Comparison of ENCODE assay signal across 8 cellular contexts in the genomic region with DNA sequence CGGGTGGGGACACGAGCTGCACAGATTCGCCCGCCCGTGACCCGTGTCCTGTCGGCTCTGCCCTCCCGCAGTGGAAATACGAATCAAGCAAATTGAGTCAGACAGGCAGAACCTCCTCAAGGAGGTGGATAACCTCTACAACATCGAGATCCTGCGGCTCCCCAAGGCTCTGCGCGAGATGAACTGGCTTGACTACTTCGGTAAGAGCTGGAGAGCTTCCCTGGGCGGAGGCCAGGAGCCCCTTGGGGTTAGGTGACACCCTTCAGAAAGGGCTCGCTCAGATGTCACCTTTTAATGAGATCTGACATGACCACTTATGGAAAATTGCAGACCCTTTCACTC. TPM values are rescaled to one million over a fixed set of nuclear protein-coding genes. Genes with fewer than 3 reads are reported as not detected.
A peak's percentile ranks its signal among the peaks of the same experiment; 100 is the strongest.
DNase-seq lines count a peak whose midpoint lies in the region; ATAC-seq and TF ChIP-seq lines count a peak whose summit lies in the region.

No MANE protein-coding gene starts in this region.

- H3K27ac ChIP-seq in SK-N-SH (ENCODE audit: low read depth in 2 of 2, low read length in 1 of 2) (peak overlapping the region; percentile 20 to 53; a peak in 1 of 4 replicates), WERI-Rb-1 (peak overlapping the region; percentile 97)

- no peak for TF ChIP-seq RAD21 in SK-N-SH (IDR thresholded peaks at IDR 0.05; ENCODE audit: low read length)

- peaks cover 89% of the 10 kb centered on the region for H3K79me2 ChIP-seq in SK-N-SH (ENCODE audit: insufficient read depth)

- 1% methylated on average over 13 of the region's 16 CpGs for WGBS in SK-N-SH (ENCODE audit: low lambda C conversion rate)

- no peak for TF ChIP-seq EP300 in SK-N-SH (IDR thresholded peaks at IDR 0.05; ENCODE audit: borderline replicate concordance in 1 of 2, low read depth in 1 of 2, low read length in 1 of 2)

- H3K4me3 ChIP-seq in SK-N-SH (ENCODE audit: low read depth in 2 of 2, low read length in 1 of 2) (peak overlapping the region; percentile 88 to 98), WERI-Rb-1 (ENCODE audit: low read depth, low read length) (peak overlapping the region; percentile 95), iPS-15b (ENCODE audit: low read depth, low read length) (peak overlapping the region; percentile 96)

- POLR2A ChIA-PET in SK-N-SH (lab: Yijun Ruan, JAX) = interaction anchor here (1.5 kb wide), 1 partner anchor 73 kb away, joined by 5 read pairs; a partner anchor contains a TSS

- H3K27me3 ChIP-seq in SK-N-SH (ENCODE audit: insufficient read depth) (no peaks in the 10 kb centered on the region), WERI-Rb-1 (ENCODE audit: insufficient read depth, low read depth, severe bottlenecking) (no peaks in the 10 kb centered on the region), iPS-15b (ENCODE audit: control insufficient read depth, insufficient read depth, low read length) (peaks cover 4% of the 10 kb centered on the region)

- no peaks in the 10 kb centered on the region; the same call in 1 of the 2 replicates for H4K20me1 ChIP-seq in SK-N-SH (ENCODE audit: insufficient read depth)

- H3K9me3 ChIP-seq in SK-N-SH (no peaks in the 10 kb centered on the region), WERI-Rb-1 (ENCODE audit: severe bottlenecking) (no peaks in the 10 kb centered on the region), iPS-15b (ENCODE audit: control insufficient read depth, insufficient read depth, low read length) (no peaks in the 10 kb centered on the region)

- no peaks in the 10 kb centered on the region for H3K9me2 ChIP-seq in SK-N-SH

- H3F3A ChIP-seq in SK-N-SH (replicated peaks; ENCODE audit: insufficient read depth) = no peaks in the 10 kb centered on the region

- H3K4me1 ChIP-seq in SK-N-SH (ENCODE audit: control insufficient read depth in 1 of 2, insufficient read depth in 2 of 2, low read depth in 1 of 2, low read length in 1 of 2) = peaks cover 16 to 20% of the 10 kb centered on the region in 2 experiments; a peak in 2 of 4 replicates
- H3K4me1 ChIP-seq in iPS-15b (ENCODE audit: control insufficient read depth, insufficient read depth, low read length) = peaks cover 4% of the 10 kb centered on the region

- CTCF ChIA-PET in SK-N-SH (lab: Yijun Ruan, JAX) = interaction anchor here (0.7 to 4.9 kb wide), 4 partner anchors 10 to 179 kb away, joined by 3 to 33 read pairs (median 11); a partner anchor contains a TSS

- peak overlapping the region; percentile 87 for H3K4me2 ChIP-seq in SK-N-SH

- H3K36me3 ChIP-seq in SK-N-SH (replicated peaks in 1 of 2; ENCODE audit: control insufficient read depth in 1 of 2, insufficient read depth in 2 of 2, low read length in 1 of 2) (peaks cover 27 to 30% of the 10 kb centered on the region in 2 experiments), WERI-Rb-1 (peaks cover 57% of the 10 kb centered on the region), iPS-15b (ENCODE audit: control insufficient read depth, insufficient read depth, low read length) (no peaks in the 10 kb centered on the region)

- TF ChIP-seq CTCF in SK-N-SH (IDR thresholded peaks at IDR 0.05) (no peak), WERI-Rb-1 (IDR thresholded peaks at IDR 0.05; ENCODE audit: low read depth, low read length) (no peak)

- peak overlapping the region; percentile 97 for H2AFZ ChIP-seq in SK-N-SH (ENCODE audit: low read depth)

- no peak for DNase-seq in SK-N-SH
- DNase-seq in WERI-Rb-1 = no peak
- peak; percentile 31 for DNase-seq in stimulated activated naive CD8-positive, alpha-beta T cell treated with anti-CD3 and anti-CD28 coated beads, Interleukin-15, Interleukin-2, amounts not matched to agents 100 U/mL and 50 U/mL, for 24 hours
- DNase-seq in hepatic stellate cell (ENCODE audit: low spot score) = no peak
- no peak for DNase-seq in HuH-7.5 (ENCODE audit: low spot score)
- DNase-seq in middle frontal gyrus (ENCODE audit: extremely low spot score, low spot score) = no peak

- ATAC-seq in SK-N-SH treated with all-trans-retinoic acid at 6 μM for 48 hours = no peak
- ATAC-seq in stimulated activated naive CD8-positive, alpha-beta T cell treated with anti-CD3 and anti-CD28 coated beads, Interleukin-15, Interleukin-2, amounts not matched to agents 100 U/mL and 50 U/mL, for 24 hours = no peak

- H3K9ac ChIP-seq in SK-N-SH = peak overlapping the region; percentile 85
- peak overlapping the region; percentile 96 for H3K9ac ChIP-seq in iPS-15b (ENCODE audit: low read depth, low read length)

TF ChIP-seq in SK-N-SH, 30 proteins besides CTCF, POLR2A, EP300 and RAD21 (continues in another document):
- TF ChIP-seq POLR2AphosphoS5 (IDR thresholded peaks at IDR 0.05; ENCODE audit: low read depth, low read length) (no peak), GABPA (IDR thresholded peaks at IDR 0.05; ENCODE audit: low read depth) (no peak), NFIC (IDR thresholded peaks at IDR 0.05; ENCODE audit: borderline replicate concordance) (no peak), MXI1 (IDR thresholded peaks at IDR 0.05; ENCODE audit: low read depth, low read length) (no peak), EZH2phosphoT487 (IDR thresholded peaks at IDR 0.05; ENCODE audit: borderline replicate concordance, low read depth) (no peak), YY1 (IDR thresholded peaks at IDR 0.05; ENCODE audit: low read depth) (no peak), FOXJ3 (CRISPR knock-in tag; IDR thresholded peaks at IDR 0.05) (no peak), RFX5 (IDR thresholded peaks at IDR 0.05; ENCODE audit: low read length) (no peak)
- TF ChIP-seq, protein P1, sequence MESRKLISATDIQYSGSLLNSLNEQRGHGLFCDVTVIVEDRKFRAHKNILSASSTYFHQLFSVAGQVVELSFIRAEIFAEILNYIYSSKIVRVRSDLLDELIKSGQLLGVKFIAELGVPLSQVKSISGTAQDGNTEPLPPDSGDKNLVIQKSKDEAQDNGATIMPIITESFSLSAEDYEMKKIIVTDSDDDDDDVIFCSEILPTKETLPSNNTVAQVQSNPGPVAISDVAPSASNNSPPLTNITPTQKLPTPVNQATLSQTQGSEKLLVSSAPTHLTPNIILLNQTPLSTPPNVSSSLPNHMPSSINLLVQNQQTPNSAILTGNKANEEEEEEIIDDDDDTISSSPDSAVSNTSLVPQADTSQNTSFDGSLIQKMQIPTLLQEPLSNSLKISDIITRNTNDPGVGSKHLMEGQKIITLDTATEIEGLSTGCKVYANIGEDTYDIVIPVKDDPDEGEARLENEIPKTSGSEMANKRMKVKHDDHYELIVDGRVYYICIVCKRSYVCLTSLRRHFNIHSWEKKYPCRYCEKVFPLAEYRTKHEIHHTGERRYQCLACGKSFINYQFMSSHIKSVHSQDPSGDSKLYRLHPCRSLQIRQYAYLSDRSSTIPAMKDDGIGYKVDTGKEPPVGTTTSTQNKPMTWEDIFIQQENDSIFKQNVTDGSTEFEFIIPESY (IDR thresholded peaks at IDR 0.05; ENCODE audit: borderline replicate concordance, low read depth) = no peak
- TF ChIP-seq, protein P2, sequence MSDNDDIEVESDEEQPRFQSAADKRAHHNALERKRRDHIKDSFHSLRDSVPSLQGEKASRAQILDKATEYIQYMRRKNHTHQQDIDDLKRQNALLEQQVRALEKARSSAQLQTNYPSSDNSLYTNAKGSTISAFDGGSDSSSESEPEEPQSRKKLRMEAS (IDR thresholded peaks at IDR 0.05; ENCODE audit: low read depth) = no peak

TF ChIP-seq in SK-N-SH treated with all-trans-retinoic acid at 6 μM for 48 hours, 23 proteins besides CTCF, POLR2A, EP300 and RAD21 (continues in another document):
- TF ChIP-seq ZNF70 (CRISPR knock-in tag; IDR thresholded peaks at IDR 0.05) (no peak), CSDC2 (CRISPR knock-in tag; IDR thresholded peaks at IDR 0.05) (no peak), PPARA (CRISPR knock-in tag; IDR thresholded peaks at IDR 0.05; ENCODE audit: borderline replicate concordance) (no peak), SNAI2 (CRISPR knock-in tag; IDR thresholded peaks at IDR 0.05) (no peak), GLIS3 (CRISPR knock-in tag; IDR thresholded peaks at IDR 0.05) (no peak), ARNTL (CRISPR knock-in tag; IDR thresholded peaks at IDR 0.05; ENCODE audit: borderline replicate concordance, low read depth) (no peak)
- TF ChIP-seq, protein P3, sequence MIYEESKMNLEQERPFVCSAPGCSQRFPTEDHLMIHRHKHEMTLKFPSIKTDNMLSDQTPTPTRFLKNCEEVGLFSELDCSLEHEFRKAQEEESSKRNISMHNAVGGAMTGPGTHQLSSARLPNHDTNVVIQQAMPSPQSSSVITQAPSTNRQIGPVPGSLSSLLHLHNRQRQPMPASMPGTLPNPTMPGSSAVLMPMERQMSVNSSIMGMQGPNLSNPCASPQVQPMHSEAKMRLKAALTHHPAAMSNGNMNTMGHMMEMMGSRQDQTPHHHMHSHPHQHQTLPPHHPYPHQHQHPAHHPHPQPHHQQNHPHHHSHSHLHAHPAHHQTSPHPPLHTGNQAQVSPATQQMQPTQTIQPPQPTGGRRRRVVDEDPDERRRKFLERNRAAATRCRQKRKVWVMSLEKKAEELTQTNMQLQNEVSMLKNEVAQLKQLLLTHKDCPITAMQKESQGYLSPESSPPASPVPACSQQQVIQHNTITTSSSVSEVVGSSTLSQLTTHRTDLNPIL (CRISPR knock-in tag; IDR thresholded peaks at IDR 0.05; ENCODE audit: low read depth) = no peak

RNA-seq across cellular contexts. Expression of a gene that starts 0.5 kb away (rescaled TPM):
- polyA plus RNA-seq in SK-N-SH (2012; rRNA removed) = 18.9 and 22.9 TPM in 2 replicates
- 16.2 and 21.3 TPM in 2 replicates for polyA plus RNA-seq in SK-N-SH (2012; cell fraction: cytosol; rRNA removed)
- 14.5 and 22.7 TPM in 2 replicates for polyA plus RNA-seq in SK-N-SH (2012; cell fraction: nucleus; rRNA removed)

RNA-seq across cellular contexts. Expression of a gene that starts 58.1 kb away (rescaled TPM):
- polyA plus RNA-seq in SK-N-SH (2012; rRNA removed) = 0.03 TPM in 1 of 2 replicates, not detected in the other
- not detected in 2 replicates for polyA plus RNA-seq in SK-N-SH (2012; cell fraction: cytosol; rRNA removed)
- 0.02 and 0.06 TPM in 2 replicates for polyA plus RNA-seq in SK-N-SH (2012; cell fraction: nucleus; rRNA removed)
